1 cellular context compared by ENCODE assay signal in genomic region chr19:32744555-32745325, GRCh38.
A peak's percentile ranks its signal among the peaks of the same experiment; 100 is the strongest.
TF ChIP-seq lines count a peak whose summit lies in the region.

No MANE protein-coding gene starts in this region.

TF ChIP-seq in K562, 482 proteins besides CTCF, POLR2A, EP300 and RAD21:
- TF ChIP-seq POLR2AphosphoS5 (IDR thresholded peaks at IDR 0.05; ENCODE audit: control insufficient read depth, insufficient read depth, low read depth, low read length) (no peak), ZNF263 (CRISPR knock-in tag; IDR thresholded peaks at IDR 0.05; ENCODE audit: borderline replicate concordance) (peak; percentile 87)
